ENCODE assay signal across 8 cellular contexts in the genomic region with DNA sequence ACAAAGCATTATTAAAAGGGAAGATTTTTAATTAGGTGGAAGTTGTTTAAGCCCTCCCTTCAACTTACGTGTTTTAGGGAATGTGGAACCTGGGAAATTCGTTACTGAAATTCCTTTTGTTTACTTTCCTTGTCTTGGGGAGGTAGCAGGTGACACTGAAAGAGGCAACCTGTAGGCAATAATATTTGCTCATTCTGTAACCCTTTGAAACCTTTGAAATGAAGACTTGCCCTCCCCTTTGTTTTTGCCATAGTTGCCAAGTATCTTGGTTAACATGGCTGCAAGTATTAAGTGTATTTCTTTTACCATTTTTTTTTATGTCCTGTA. TPM values are rescaled to one million over a fixed set of nuclear protein-coding genes. Genes with fewer than 3 reads are reported as not detected.
A peak's percentile ranks its signal among the peaks of the same experiment; 100 is the strongest.
DNase-seq lines count a peak whose midpoint lies in the region; ATAC-seq and TF ChIP-seq lines count a peak whose summit lies in the region.

No MANE protein-coding gene starts in this region.

- H4K20me1 ChIP-seq in GM23248 (ENCODE audit: insufficient read depth), result 0 out of 2 replicates have a peak, but pooled peaks cover 4% of the 10 kb centered on the region

- 34 to 35% methylated on average over 2 of the region's 2 CpGs for WGBS in GM23248 (ENCODE audit: low coverage in 1 of 2, low lambda C conversion rate in 2 of 2, missing lambda C conversion rate in 2 of 2), 2 experiments

- H3K4me3 ChIP-seq in GM23248 (peak overlapping the region; percentile 77), gastrocnemius medialis (peak overlapping the region; percentile 47 to 71 (median 66))

- no peaks in the 10 kb centered on the region for H3K9me2 ChIP-seq in GM23248 (ENCODE audit: insufficient read depth)

- H3K9me3 ChIP-seq in GM23248 (ENCODE audit: low read depth), result no peaks in the 10 kb centered on the region
- no peaks in the 10 kb centered on the region for H3K9me3 ChIP-seq in T-helper 17 cell (ENCODE audit: control insufficient read depth, low read length, poor library complexity, severe bottlenecking)
- H3K9me3 ChIP-seq in gastrocnemius medialis, result no peaks in the 10 kb centered on the region

- H3K27ac ChIP-seq in GM23248 (no peak overlapping the region), foreskin keratinocyte (peak overlapping the region; percentile 37), gastrocnemius medialis (peak overlapping the region in 1 of 4 donors; percentile 93)

- no peaks in the 10 kb centered on the region for H3K27me3 ChIP-seq in GM23248 (replicated peaks; ENCODE audit: insufficient read depth)
- H3K27me3 ChIP-seq in foreskin keratinocyte, result no peaks in the 10 kb centered on the region
- no peaks in the 10 kb centered on the region for H3K27me3 ChIP-seq in gastrocnemius medialis

- peaks cover 50% of the 10 kb centered on the region for H3K4me1 Mint-ChIP-seq in T-helper 17 cell

- H3K9ac ChIP-seq in GM23248, result peak overlapping the region; percentile 80

- H3K4me3 Mint-ChIP-seq in T-helper 17 cell, result peak overlapping the region; percentile 93

- peak overlapping the region; percentile 90 for H3K4me2 ChIP-seq in GM23248 (ENCODE audit: unreplicated experiment)

- H3K79me2 ChIP-seq in GM23248 (ENCODE audit: insufficient read depth), result peaks cover 59% of the 10 kb centered on the region

- TF ChIP-seq CTCF in foreskin keratinocyte (conservative IDR thresholded peaks at IDR 0.05) (no peak), gastrocnemius medialis (IDR thresholded peaks at IDR 0.05 in 4 of 5, conservative IDR thresholded peaks at IDR 0.05 in 1 of 5) (no peak)

- TF ChIP-seq POLR2A in gastrocnemius medialis (IDR thresholded peaks at IDR 0.05), result no peak

- peak overlapping the region; percentile 83 for H2AFZ ChIP-seq in GM23248

- no peaks in the 10 kb centered on the region for H3K27me3 Mint-ChIP-seq in T-helper 17 cell

- ATAC-seq in T-helper 17 cell (no peak), foreskin keratinocyte (no peak), gastrocnemius medialis (no peak), GM21515 (IDR thresholded peaks at IDR 0.05; ENCODE audit: unreplicated experiment) (no peak), HG02763 (IDR thresholded peaks at IDR 0.05; ENCODE audit: unreplicated experiment) (no peak), left colon (no peak)

- H3K4me1 ChIP-seq in GM23248 (ENCODE audit: insufficient read depth), result peaks cover 27% of the 10 kb centered on the region
- peaks cover 8% of the 10 kb centered on the region for H3K4me1 ChIP-seq in foreskin keratinocyte
- H3K4me1 ChIP-seq in gastrocnemius medialis, result peaks cover 56 to 58% of the 10 kb centered on the region in 2 donors

- intact Hi-C loops in gastrocnemius medialis (cut with DNase I; ENCODE audit: low total_unique reads), result loop anchor here (2.0 to 10.0 kb wide), 2 partner anchors 54 to 130 kb away; no protein-coding TSS in a partner anchor
- intact Hi-C loops in left colon (cut with DNase I, micrococcal nuclease), result no loop called here

- H3K27ac Mint-ChIP-seq in T-helper 17 cell, result peak overlapping the region; percentile 93

- DNase-seq in GM23248 (no peak), T-helper 17 cell (no peak), foreskin keratinocyte (no peak), gastrocnemius medialis (no peak), NCI-H187 treated with DMSO at 0.1 percent for 48 hours (lab: John Stamatoyannopoulos, UW) (no peak), left colon (no peak)

- in situ Hi-C loops in GM23248 (cut with MboI) (no loop called here), gastrocnemius medialis (cut with MboI; ENCODE audit: low sequenced_read_pairs in 4 of 4) (loop anchor here in 2 of 4 donors (10.0 kb wide), 1 partner anchor 150 kb away; no protein-coding TSS in a partner anchor)

- H3K36me3 ChIP-seq in GM23248 (ENCODE audit: low read depth) (no peaks in the 10 kb centered on the region), gastrocnemius medialis (no peaks in the 10 kb centered on the region)

- peaks cover 2% of the 10 kb centered on the region for H3K36me3 Mint-ChIP-seq in T-helper 17 cell (ENCODE audit: low read depth)

- H3F3A ChIP-seq in GM23248 (ENCODE audit: insufficient read depth), result peaks cover 10% of the 10 kb centered on the region; the same call in 1 of the 2 replicates

RNA-seq across cellular contexts. Expression of a gene that starts 1.7 kb away (rescaled TPM):
- 10.0 and 13.7 TPM in 2 replicates for total RNA-seq in GM23248 (2014; rRNA removed; shearing (Covaris generic))
- polyA plus RNA-seq in GM23248 (2016; fragmentation: Nextera tagmentation; extraction: Ambion mirVana) (83.5 and 83.9 TPM in 2 replicates), foreskin keratinocyte (60.0 and 69.8 TPM in 2 replicates)
- total RNA-seq in T-helper 17 cell (10 to 100 TPM; 21.0 to 26.5 TPM), foreskin keratinocyte (34.3 and 43.0 TPM in 2 replicates), gastrocnemius medialis (10 to 100 TPM; 17.3 to 54.8 (median 29.3) TPM), left colon (10 to 100 TPM; 42.3 to 54.7 TPM)

RNA-seq across cellular contexts. Expression of a gene that starts 1.7 kb away (rescaled TPM):
- total RNA-seq in GM23248 (2014; rRNA removed; shearing (Covaris generic)), result 9.5 and 10.8 TPM in 2 replicates
- polyA plus RNA-seq in GM23248 (2016; fragmentation: Nextera tagmentation; extraction: Ambion mirVana), result 2.6 and 3.0 TPM in 2 replicates
- 1 to 10 TPM; 5.5 to 7.7 TPM for total RNA-seq in T-helper 17 cell
- total RNA-seq in foreskin keratinocyte, result 8.3 and 8.6 TPM in 2 replicates
- 0.77 and 1.0 TPM in 2 replicates for polyA plus RNA-seq in foreskin keratinocyte
- 10 to 100 TPM in 1 of 4 donors, 1 to 10 TPM in 3; 2.0 to 22.2 (median 6.2) TPM for total RNA-seq in gastrocnemius medialis
- 10 to 100 TPM; 14.6 to 19.2 TPM for total RNA-seq in left colon
